Comparison of ENCODE assay signal across 8 cellular contexts in genomic region chr21:8212986-8213551, GRCh38.
DNase-seq lines count a peak whose midpoint lies in the region; ATAC-seq and TF ChIP-seq lines count a peak whose summit lies in the region.
"Not testable (repeated sequence)": the region's sequence is repeated elsewhere in the genome, so short reads cannot be mapped to it uniquely, and the experiment has no call there.

No MANE protein-coding gene starts in this region.

- H3K4me3 Mint-ChIP-seq in activated B cell treated with CpG ODN at 0.5 μM for 24 hours; memory B cell; stimulated activated naive CD8-positive, alpha-beta T cell treated with anti-CD3 and anti-CD28 coated beads, Interleukin-15, amount 100 ng/mL, for 72 hours: not testable (repeated sequence)

- H3K9me3 ChIP-seq in colonic mucosa = not testable (repeated sequence)

- not testable (repeated sequence) for H3K9me3 Mint-ChIP-seq in activated B cell treated with CpG ODN at 0.5 μM for 24 hours; memory B cell; stimulated activated naive CD8-positive, alpha-beta T cell treated with anti-CD3 and anti-CD28 coated beads, Interleukin-15, amount 100 ng/mL, for 72 hours

- intact Hi-C loops in activated B cell treated with CpG ODN at 0.5 μM for 24 hours (cut with micrococcal nuclease); colonic mucosa (cut with DNase I): not testable (repeated sequence)

- not testable (repeated sequence) for H3K36me3 Mint-ChIP-seq in activated B cell treated with CpG ODN at 0.5 μM for 24 hours (ENCODE audit: low read depth); memory B cell

- not testable (repeated sequence) for TF ChIP-seq CTCF in activated B cell treated with CpG ODN at 0.5 μM for 24 hours (IDR thresholded peaks at IDR 0.05); colonic mucosa (IDR thresholded peaks at IDR 0.05)

- H3K27ac Mint-ChIP-seq in activated B cell treated with CpG ODN at 0.5 μM for 24 hours; memory B cell; stimulated activated naive CD8-positive, alpha-beta T cell treated with anti-CD3 and anti-CD28 coated beads, Interleukin-15, amount 100 ng/mL, for 72 hours: not testable (repeated sequence)

- not testable (repeated sequence) for H3K4me3 ChIP-seq in colonic mucosa

- DNase-seq in activated B cell treated with CpG ODN at 0.5 μM for 24 hours (peak; percentile 71), activated T-helper 1 cell treated with Interleukin-2 at 50 U/mL for 16 hours (ENCODE audit: low read depth) (peak; percentile 17), colonic mucosa (peak; percentile 85), memory B cell (ENCODE audit: low spot score in 2 of 2) (peak; percentile 72 to 87)
- peak; percentile 95 for DNase-seq in stimulated activated CD4-positive, alpha-beta T cell treated with anti-CD3 and anti-CD28 coated beads, Interleukin-15, amount 100 ng/mL, for 24 hours
- DNase-seq in stimulated activated naive CD8-positive, alpha-beta T cell treated with anti-CD3 and anti-CD28 coated beads, Interleukin-15, amount 100 ng/mL, for 72 hours = peak; percentile 62 to 96

- not testable (repeated sequence) for H3K27me3 Mint-ChIP-seq in activated B cell treated with CpG ODN at 0.5 μM for 24 hours; memory B cell; stimulated activated naive CD8-positive, alpha-beta T cell treated with anti-CD3 and anti-CD28 coated beads, Interleukin-15, amount 100 ng/mL, for 72 hours

- POLR2A ChIA-PET in activated B cell treated with CpG ODN at 0.5 μM for 24 hours (lab: Charles Lee) = not testable (repeated sequence)

- ATAC-seq in GM18505 (IDR thresholded peaks at IDR 0.05; ENCODE audit: unreplicated experiment) = peak; percentile 52
- ATAC-seq in HG02970 (IDR thresholded peaks at IDR 0.05; ENCODE audit: low FRiP score, unreplicated experiment) = peak; percentile 81
- ATAC-seq in activated B cell treated with CpG ODN at 0.5 μM for 24 hours (ENCODE audit: low read depth) = peak; percentile 47
- not testable (repeated sequence) for ATAC-seq in memory B cell (ENCODE audit: low read depth)
- ATAC-seq in stimulated activated naive CD8-positive, alpha-beta T cell treated with anti-CD3 and anti-CD28 coated beads, Interleukin-15, amount 100 ng/mL, for 72 hours = peak; percentile 46

- H3K9ac ChIP-seq in colonic mucosa (ENCODE audit: low read depth in 2 of 2, low read length in 2 of 2) = not testable (repeated sequence)

- H3K27me3 ChIP-seq in colonic mucosa = not testable (repeated sequence)

- TF ChIP-seq POLR2A in GM18505 (IDR thresholded peaks at IDR 0.05; ENCODE audit: borderline replicate concordance, extremely low read depth, insufficient read depth, insufficient read length) = not testable (repeated sequence)

- CTCF ChIA-PET in activated B cell treated with CpG ODN at 0.5 μM for 24 hours (lab: Charles Lee) = not testable (repeated sequence)

- not testable (repeated sequence) for H3K27ac ChIP-seq in colonic mucosa

- H3K4me1 ChIP-seq in colonic mucosa = not testable (repeated sequence)

- not testable (repeated sequence) for H3K36me3 ChIP-seq in colonic mucosa

- not testable (repeated sequence) for H3K4me1 Mint-ChIP-seq in activated B cell treated with CpG ODN at 0.5 μM for 24 hours; memory B cell; stimulated activated naive CD8-positive, alpha-beta T cell treated with anti-CD3 and anti-CD28 coated beads, Interleukin-15, amount 100 ng/mL, for 72 hours

Comparison
In these comparisons a context has a peak if more than half of its experiments do, and no peak if none do; other contexts are left out.
1. DNase-seq: peak in every context shown above with its lines; median percentile 95 in stimulated activated CD4-positive, alpha-beta T cell treated with anti-CD3 and anti-CD28 coated beads, Interleukin-15, amount 100 ng/mL, for 24 hours; 85 in colonic mucosa; 80 in memory B cell; 79 in stimulated activated naive CD8-positive, alpha-beta T cell treated with anti-CD3 and anti-CD28 coated beads, Interleukin-15, amount 100 ng/mL, for 72 hours; 71 in activated B cell treated with CpG ODN at 0.5 μM for 24 hours; 17 in activated T-helper 1 cell treated with Interleukin-2 at 50 U/mL for 16 hours.